ENCODE assay signal across 1 cellular context in the genomic region with DNA sequence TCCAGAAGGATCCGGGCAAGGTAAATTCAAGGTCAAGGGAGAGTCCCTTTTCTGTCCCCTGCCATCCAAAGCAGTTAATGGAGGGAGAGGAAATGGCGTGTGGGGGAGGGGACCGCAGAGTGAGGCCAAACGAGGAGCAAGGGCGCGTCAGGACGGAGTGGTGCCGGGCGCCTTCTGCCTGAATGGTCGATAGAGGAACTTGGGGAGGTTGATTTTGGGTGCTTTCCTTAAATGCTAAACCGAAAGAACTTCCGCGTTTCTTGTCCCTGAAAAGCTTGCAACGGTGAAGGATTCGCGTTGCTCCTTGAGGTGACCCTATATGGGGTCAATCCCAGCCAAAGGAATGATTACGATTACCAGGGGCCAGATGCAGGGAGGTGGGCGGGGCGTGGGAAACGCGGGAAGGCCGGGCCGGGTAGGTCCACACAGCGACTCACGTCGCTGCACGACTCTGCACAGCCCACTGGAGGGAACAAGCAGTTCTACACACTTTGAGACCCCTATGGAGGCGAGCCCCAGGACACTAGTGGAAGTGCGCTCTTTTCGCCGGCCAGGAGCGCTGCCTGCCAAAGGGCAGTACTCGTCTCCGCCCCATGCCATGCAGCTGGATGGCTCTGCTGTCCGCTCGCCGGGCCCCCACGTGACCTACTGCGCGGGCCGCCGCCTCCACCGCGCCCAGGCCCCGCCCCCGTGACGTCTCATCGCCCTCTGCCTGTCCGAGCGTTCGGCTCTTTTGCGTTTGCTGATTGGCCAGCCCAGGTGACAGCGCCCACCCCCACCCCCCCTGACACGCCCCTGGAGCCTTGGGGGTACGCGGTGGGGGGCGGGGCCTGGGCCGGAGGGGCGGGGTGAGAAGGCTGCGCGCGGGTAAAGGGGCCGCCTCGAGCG.
TF ChIP-seq lines count a peak whose summit lies in the region.

No MANE protein-coding gene starts in this region.

TF ChIP-seq in HepG2, 621 proteins besides CTCF, POLR2A, EP300 and RAD21 (continued from another document and continues in another):
- no peak for TF ChIP-seq ZNF503 (CRISPR knock-in tag; IDR thresholded peaks at IDR 0.05)
- no peak for TF ChIP-seq RORA (CRISPR knock-in tag; IDR thresholded peaks at IDR 0.05)
- no peak for TF ChIP-seq KLF6 (CRISPR knock-in tag; IDR thresholded peaks at IDR 0.05)
- TF ChIP-seq ATAD3A (CRISPR knock-in tag; IDR thresholded peaks at IDR 0.05): no peak
- TF ChIP-seq ZNF724P (CRISPR knock-in tag; IDR thresholded peaks at IDR 0.05; ENCODE audit: borderline replicate concordance): 0 out of 2 replicates have a peak, but pooled peaks have one; percentile 64
- no peak for TF ChIP-seq ZNF770 (CRISPR knock-in tag; IDR thresholded peaks at IDR 0.05)
- TF ChIP-seq ZNF232 (CRISPR knock-in tag; IDR thresholded peaks at IDR 0.05; ENCODE audit: borderline replicate concordance): 0 out of 2 replicates have a peak, but pooled peaks have one; percentile 25
- no peak for TF ChIP-seq PHB2 (IDR thresholded peaks at IDR 0.05; ENCODE audit: partially characterized antibody)
- no peak for TF ChIP-seq ZFP36L1 (CRISPR knock-in tag; IDR thresholded peaks at IDR 0.05)
- TF ChIP-seq NFATC3 (CRISPR knock-in tag; IDR thresholded peaks at IDR 0.05): no peak
- TF ChIP-seq ZNF549 (CRISPR knock-in tag; IDR thresholded peaks at IDR 0.05): no peak
- no peak for TF ChIP-seq RBM22 (optimal IDR thresholded peaks at IDR 0.05; ENCODE audit: low read length)
- no peak for TF ChIP-seq ZNF792 (CRISPR knock-in tag; IDR thresholded peaks at IDR 0.05)
- TF ChIP-seq HHEX (CRISPR knock-in tag; IDR thresholded peaks at IDR 0.05): no peak
- no peak for TF ChIP-seq MED13 (CRISPR knock-in tag; IDR thresholded peaks at IDR 0.05)
- no peak for TF ChIP-seq ZNF12 (CRISPR knock-in tag; IDR thresholded peaks at IDR 0.05)
- no peak for TF ChIP-seq NFKBIZ (CRISPR knock-in tag; IDR thresholded peaks at IDR 0.05)
- TF ChIP-seq, protein P1, sequence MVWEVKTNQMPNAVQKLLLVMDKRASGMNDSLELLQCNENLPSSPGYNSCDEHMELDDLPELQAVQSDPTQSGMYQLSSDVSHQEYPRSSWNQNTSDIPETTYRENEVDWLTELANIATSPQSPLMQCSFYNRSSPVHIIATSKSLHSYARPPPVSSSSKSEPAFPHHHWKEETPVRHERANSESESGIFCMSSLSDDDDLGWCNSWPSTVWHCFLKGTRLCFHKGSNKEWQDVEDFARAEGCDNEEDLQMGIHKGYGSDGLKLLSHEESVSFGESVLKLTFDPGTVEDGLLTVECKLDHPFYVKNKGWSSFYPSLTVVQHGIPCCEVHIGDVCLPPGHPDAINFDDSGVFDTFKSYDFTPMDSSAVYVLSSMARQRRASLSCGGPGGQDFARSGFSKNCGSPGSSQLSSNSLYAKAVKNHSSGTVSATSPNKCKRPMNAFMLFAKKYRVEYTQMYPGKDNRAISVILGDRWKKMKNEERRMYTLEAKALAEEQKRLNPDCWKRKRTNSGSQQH (CRISPR knock-in tag; IDR thresholded peaks at IDR 0.05; ENCODE audit: low read depth): no peak
- TF ChIP-seq, protein P2, sequence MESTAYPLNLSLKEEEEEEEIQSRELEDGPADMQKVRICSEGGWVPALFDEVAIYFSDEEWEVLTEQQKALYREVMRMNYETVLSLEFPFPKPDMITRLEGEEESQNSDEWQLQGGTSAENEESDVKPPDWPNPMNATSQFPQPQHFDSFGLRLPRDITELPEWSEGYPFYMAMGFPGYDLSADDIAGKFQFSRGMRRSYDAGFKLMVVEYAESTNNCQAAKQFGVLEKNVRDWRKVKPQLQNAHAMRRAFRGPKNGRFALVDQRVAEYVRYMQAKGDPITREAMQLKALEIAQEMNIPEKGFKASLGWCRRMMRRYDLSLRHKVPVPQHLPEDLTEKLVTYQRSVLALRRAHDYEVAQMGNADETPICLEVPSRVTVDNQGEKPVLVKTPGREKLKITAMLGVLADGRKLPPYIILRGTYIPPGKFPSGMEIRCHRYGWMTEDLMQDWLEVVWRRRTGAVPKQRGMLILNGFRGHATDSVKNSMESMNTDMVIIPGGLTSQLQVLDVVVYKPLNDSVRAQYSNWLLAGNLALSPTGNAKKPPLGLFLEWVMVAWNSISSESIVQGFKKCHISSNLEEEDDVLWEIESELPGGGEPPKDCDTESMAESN (CRISPR knock-in tag; conservative IDR thresholded peaks at IDR 0.05): 0 out of 2 replicates have a peak, but pooled peaks have one; percentile 42
- no peak for TF ChIP-seq REPIN1 (CRISPR knock-in tag; IDR thresholded peaks at IDR 0.05; ENCODE audit: borderline replicate concordance, low read depth)
- no peak for TF ChIP-seq SYNCRIP (IDR thresholded peaks at IDR 0.05; ENCODE audit: insufficient read depth, low read depth, low read length)
- peak; percentile 27 for TF ChIP-seq HDAC1 (CRISPR knock-in tag; IDR thresholded peaks at IDR 0.05)
- no peak for TF ChIP-seq ZBTB1 (CRISPR knock-in tag; IDR thresholded peaks at IDR 0.05; ENCODE audit: borderline replicate concordance)
- TF ChIP-seq, protein P3, sequence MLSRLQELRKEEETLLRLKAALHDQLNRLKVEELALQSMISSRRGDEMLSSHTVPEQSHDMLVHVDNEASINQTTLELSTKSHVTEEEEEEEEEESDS (CRISPR knock-in tag; IDR thresholded peaks at IDR 0.05; ENCODE audit: borderline replicate concordance): no peak
- no peak for TF ChIP-seq CCAR2 (optimal IDR thresholded peaks at IDR 0.05; ENCODE audit: low read depth, low read length)
- TF ChIP-seq IKZF4 (CRISPR knock-in tag; IDR thresholded peaks at IDR 0.05; ENCODE audit: borderline replicate concordance, low read depth, not compliant biosample characterization): no peak
- no peak; the same call in 1 of the 2 replicates for TF ChIP-seq ZNF430 (CRISPR knock-in tag; IDR thresholded peaks at IDR 0.05)
- TF ChIP-seq ZNF720 (CRISPR knock-in tag; IDR thresholded peaks at IDR 0.05): no peak
- no peak for TF ChIP-seq SMARCE1 (IDR thresholded peaks at IDR 0.05; ENCODE audit: borderline replicate concordance)
- TF ChIP-seq, protein P4, sequence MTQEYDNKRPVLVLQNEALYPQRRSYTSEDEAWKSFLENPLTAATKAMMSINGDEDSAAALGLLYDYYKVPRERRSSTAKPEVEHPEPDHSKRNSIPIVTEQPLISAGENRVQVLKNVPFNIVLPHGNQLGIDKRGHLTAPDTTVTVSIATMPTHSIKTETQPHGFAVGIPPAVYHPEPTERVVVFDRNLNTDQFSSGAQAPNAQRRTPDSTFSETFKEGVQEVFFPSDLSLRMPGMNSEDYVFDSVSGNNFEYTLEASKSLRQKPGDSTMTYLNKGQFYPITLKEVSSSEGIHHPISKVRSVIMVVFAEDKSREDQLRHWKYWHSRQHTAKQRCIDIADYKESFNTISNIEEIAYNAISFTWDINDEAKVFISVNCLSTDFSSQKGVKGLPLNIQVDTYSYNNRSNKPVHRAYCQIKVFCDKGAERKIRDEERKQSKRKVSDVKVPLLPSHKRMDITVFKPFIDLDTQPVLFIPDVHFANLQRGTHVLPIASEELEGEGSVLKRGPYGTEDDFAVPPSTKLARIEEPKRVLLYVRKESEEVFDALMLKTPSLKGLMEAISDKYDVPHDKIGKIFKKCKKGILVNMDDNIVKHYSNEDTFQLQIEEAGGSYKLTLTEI (CRISPR knock-in tag; conservative IDR thresholded peaks at IDR 0.05): no peak
- TF ChIP-seq ZNF513 (CRISPR knock-in tag; conservative IDR thresholded peaks at IDR 0.05): no peak
- peak; percentile 42 for TF ChIP-seq RXRB (CRISPR knock-in tag; IDR thresholded peaks at IDR 0.05; ENCODE audit: borderline replicate concordance)
- TF ChIP-seq ZNF790 (CRISPR knock-in tag; IDR thresholded peaks at IDR 0.05; ENCODE audit: borderline replicate concordance): no peak
- TF ChIP-seq, protein P5, sequence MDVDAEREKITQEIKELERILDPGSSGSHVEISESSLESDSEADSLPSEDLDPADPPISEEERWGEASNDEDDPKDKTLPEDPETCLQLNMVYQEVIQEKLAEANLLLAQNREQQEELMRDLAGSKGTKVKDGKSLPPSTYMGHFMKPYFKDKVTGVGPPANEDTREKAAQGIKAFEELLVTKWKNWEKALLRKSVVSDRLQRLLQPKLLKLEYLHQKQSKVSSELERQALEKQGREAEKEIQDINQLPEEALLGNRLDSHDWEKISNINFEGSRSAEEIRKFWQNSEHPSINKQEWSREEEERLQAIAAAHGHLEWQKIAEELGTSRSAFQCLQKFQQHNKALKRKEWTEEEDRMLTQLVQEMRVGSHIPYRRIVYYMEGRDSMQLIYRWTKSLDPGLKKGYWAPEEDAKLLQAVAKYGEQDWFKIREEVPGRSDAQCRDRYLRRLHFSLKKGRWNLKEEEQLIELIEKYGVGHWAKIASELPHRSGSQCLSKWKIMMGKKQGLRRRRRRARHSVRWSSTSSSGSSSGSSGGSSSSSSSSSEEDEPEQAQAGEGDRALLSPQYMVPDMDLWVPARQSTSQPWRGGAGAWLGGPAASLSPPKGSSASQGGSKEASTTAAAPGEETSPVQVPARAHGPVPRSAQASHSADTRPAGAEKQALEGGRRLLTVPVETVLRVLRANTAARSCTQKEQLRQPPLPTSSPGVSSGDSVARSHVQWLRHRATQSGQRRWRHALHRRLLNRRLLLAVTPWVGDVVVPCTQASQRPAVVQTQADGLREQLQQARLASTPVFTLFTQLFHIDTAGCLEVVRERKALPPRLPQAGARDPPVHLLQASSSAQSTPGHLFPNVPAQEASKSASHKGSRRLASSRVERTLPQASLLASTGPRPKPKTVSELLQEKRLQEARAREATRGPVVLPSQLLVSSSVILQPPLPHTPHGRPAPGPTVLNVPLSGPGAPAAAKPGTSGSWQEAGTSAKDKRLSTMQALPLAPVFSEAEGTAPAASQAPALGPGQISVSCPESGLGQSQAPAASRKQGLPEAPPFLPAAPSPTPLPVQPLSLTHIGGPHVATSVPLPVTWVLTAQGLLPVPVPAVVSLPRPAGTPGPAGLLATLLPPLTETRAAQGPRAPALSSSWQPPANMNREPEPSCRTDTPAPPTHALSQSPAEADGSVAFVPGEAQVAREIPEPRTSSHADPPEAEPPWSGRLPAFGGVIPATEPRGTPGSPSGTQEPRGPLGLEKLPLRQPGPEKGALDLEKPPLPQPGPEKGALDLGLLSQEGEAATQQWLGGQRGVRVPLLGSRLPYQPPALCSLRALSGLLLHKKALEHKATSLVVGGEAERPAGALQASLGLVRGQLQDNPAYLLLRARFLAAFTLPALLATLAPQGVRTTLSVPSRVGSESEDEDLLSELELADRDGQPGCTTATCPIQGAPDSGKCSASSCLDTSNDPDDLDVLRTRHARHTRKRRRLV (CRISPR knock-in tag; IDR thresholded peaks at IDR 0.05): 0 out of 2 replicates have a peak, but pooled peaks have one; percentile 32
- no peak for TF ChIP-seq MAFK (conservative IDR thresholded peaks at IDR 0.05 in 1 of 2, IDR thresholded peaks at IDR 0.05 in 1 of 2; ENCODE audit: low read length in 2 of 2)
- no peak for TF ChIP-seq FLYWCH1 (CRISPR knock-in tag; IDR thresholded peaks at IDR 0.05)
- no peak for TF ChIP-seq ZNF253 (CRISPR knock-in tag; IDR thresholded peaks at IDR 0.05; ENCODE audit: borderline replicate concordance)
- TF ChIP-seq RELA (CRISPR knock-in tag; IDR thresholded peaks at IDR 0.05): no peak
- TF ChIP-seq ZNF558 (CRISPR knock-in tag; IDR thresholded peaks at IDR 0.05; ENCODE audit: borderline replicate concordance): no peak
- no peak for TF ChIP-seq STAT5B (CRISPR knock-in tag; IDR thresholded peaks at IDR 0.05)
- TF ChIP-seq GLMP (CRISPR knock-in tag; IDR thresholded peaks at IDR 0.05; ENCODE audit: borderline replicate concordance): no peak
- TF ChIP-seq ZNF44 (CRISPR knock-in tag; IDR thresholded peaks at IDR 0.05): no peak
- no peak for TF ChIP-seq BATF2 (CRISPR knock-in tag; IDR thresholded peaks at IDR 0.05)
